ENCODE assay signal across 18 cellular contexts in the genomic region with DNA sequence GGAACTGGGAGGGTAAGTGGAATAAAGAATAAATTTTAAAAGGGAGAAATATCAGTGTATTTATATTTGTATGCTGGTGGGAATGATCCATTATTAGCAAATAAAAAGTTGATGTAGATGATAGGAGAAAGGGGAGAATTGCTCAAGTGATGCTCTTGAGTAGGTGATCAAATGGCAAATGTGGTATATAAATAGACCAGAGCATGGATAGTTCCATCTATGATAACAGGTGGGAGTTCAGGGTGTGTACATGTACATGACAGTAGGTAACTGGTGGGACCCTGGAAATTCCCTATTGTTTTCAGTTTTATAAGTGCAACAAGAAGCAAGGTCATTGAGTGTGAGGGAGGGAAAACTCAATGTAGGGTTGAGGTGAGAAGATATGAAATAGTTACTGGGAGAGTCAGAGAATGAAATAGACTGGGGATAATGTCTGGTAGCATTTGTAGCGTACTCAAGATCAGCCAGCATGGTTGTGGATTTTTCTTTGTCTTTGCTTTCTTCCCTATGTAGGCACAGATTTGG. TPM values are rescaled to one million over a fixed set of nuclear protein-coding genes. Genes with fewer than 3 reads are reported as not detected.
DNase-seq lines count a peak whose midpoint lies in the region; ATAC-seq lines count a peak whose summit lies in the region.
"Had no signal": no experiment of that assay in that cellular context is flagged by ENCODE, and none has a peak within 500 bp of the region (broad histone marks: within the 10 kb centered on the region; RNA-seq: fewer than 3 reads in every experiment).

No MANE protein-coding gene starts in this region.

- H3K9ac ChIP-seq in mesenchymal stem cell (ENCODE audit: low read length), result peak overlapping the region; percentile 40
- H3K9ac ChIP-seq: parathyroid adenoma had no signal

- no peak overlapping the region for H4K91ac ChIP-seq in mesenchymal stem cell (ENCODE audit: low read length)

- no peak overlapping the region for H3K23ac ChIP-seq in mesenchymal stem cell (ENCODE audit: low read length in 2 of 2)

- H2BK12ac ChIP-seq in mesenchymal stem cell (ENCODE audit: low read length in 2 of 2), result no peak overlapping the region

- no peaks in the 10 kb centered on the region for H3K9me3 ChIP-seq in mesenchymal stem cell (ENCODE audit: control insufficient read depth, low read length)
- H3K9me3 ChIP-seq: lower lobe of right lung, transverse colon had no signal

- 96% methylated on average over 1 of the region's 1 CpG for WGBS in mesenchymal stem cell

- no peaks in the 10 kb centered on the region for H3K9me3 Mint-ChIP-seq in activated naive CD4-positive, alpha-beta T cell treated with anti-CD3 and anti-CD28 coated beads, Interleukin-2, amount 50 U/mL, for 24 hours
- no peaks in the 10 kb centered on the region for H3K9me3 Mint-ChIP-seq in activated naive CD4-positive, alpha-beta T cell treated with anti-CD3 and anti-CD28 coated beads, Interleukin-2, amount 10 ng/mL, durations not matched to agents 7 days and 5 days
- peaks cover 3% of the 10 kb centered on the region for H3K9me3 Mint-ChIP-seq in activated T-helper 17 cell treated with anti-CD3 and anti-CD28 coated beads, Interleukin-2, amount 50 U/mL, for 72 hours
- no peaks in the 10 kb centered on the region for H3K9me3 Mint-ChIP-seq in stimulated activated naive CD8-positive, alpha-beta T cell treated with anti-CD3 and anti-CD28 coated beads, Interleukin-15, amount 100 ng/mL, for 72 hours

- no peak overlapping the region for H3K14ac ChIP-seq in mesenchymal stem cell (ENCODE audit: low read length in 2 of 2)

- no peak overlapping the region for H3K4ac ChIP-seq in mesenchymal stem cell (ENCODE audit: low read depth in 1 of 2, low read length in 2 of 2)

- H3K4me1 ChIP-seq in mesenchymal stem cell (ENCODE audit: control insufficient read depth, insufficient read depth, low read depth, low read length), result peaks cover 4% of the 10 kb centered on the region

- H2AFZ ChIP-seq in mesenchymal stem cell (ENCODE audit: low read depth, low read length), result no peak overlapping the region
- H2AFZ ChIP-seq: parathyroid adenoma had no signal

- H3K27ac ChIP-seq in mesenchymal stem cell (ENCODE audit: low read length, poor library complexity, severe bottlenecking), result no peak overlapping the region
- H3K27ac ChIP-seq: lower lobe of right lung, parathyroid adenoma, transverse colon had no signal

- no peaks in the 10 kb centered on the region for H3K27me3 Mint-ChIP-seq in activated naive CD4-positive, alpha-beta T cell treated with anti-CD3 and anti-CD28 coated beads, Interleukin-2, amount 50 U/mL, for 24 hours
- H3K27me3 Mint-ChIP-seq in activated naive CD4-positive, alpha-beta T cell treated with anti-CD3 and anti-CD28 coated beads, Interleukin-2, amount 10 ng/mL, durations not matched to agents 7 days and 5 days, result no peaks in the 10 kb centered on the region
- no peaks in the 10 kb centered on the region for H3K27me3 Mint-ChIP-seq in activated T-helper 17 cell treated with anti-CD3 and anti-CD28 coated beads, Interleukin-2, amount 50 U/mL, for 72 hours
- H3K27me3 Mint-ChIP-seq in stimulated activated naive CD8-positive, alpha-beta T cell treated with anti-CD3 and anti-CD28 coated beads, Interleukin-15, amount 100 ng/mL, for 72 hours, result no peaks in the 10 kb centered on the region

- no peak overlapping the region for H2BK120ac ChIP-seq in mesenchymal stem cell (ENCODE audit: low read depth, low read length)

- DNase-seq in activated naive CD4-positive, alpha-beta T cell treated with anti-CD3 and anti-CD28 coated beads, Interleukin-2, amount 10 ng/mL, durations not matched to agents 7 days and 5 days, result no peak
- no peak for DNase-seq in mesenchymal stem cell
- no peak for DNase-seq in stimulated activated naive CD8-positive, alpha-beta T cell treated with anti-CD3 and anti-CD28 coated beads, Interleukin-15, amount 100 ng/mL, for 72 hours
- DNase-seq in nucleus accumbens (lab: John Stamatoyannopoulos, UW), result no peak
- no peak for DNase-seq in COLO829 (ENCODE audit: low spot score)
- DNase-seq: activated CD8-positive, alpha-beta memory T cell treated with anti-CD3 and anti-CD28 coated beads for 24 hours; AML-193; DMS79 treated with DMSO at 0.1 percent for 48 hours; lower lobe of right lung; NCI-H2081; Right ventricle myocardium superior; stimulated activated CD4-positive, alpha-beta T cell treated with anti-CD3 and anti-CD28 coated beads, Interleukin-15, amount 100 ng/mL, for 24 hours; transverse colon had no signal

- no peak overlapping the region for H2AK5ac ChIP-seq in mesenchymal stem cell (ENCODE audit: low read length, severe bottlenecking)

- peaks cover 13% of the 10 kb centered on the region for H3K36me3 Mint-ChIP-seq in activated naive CD4-positive, alpha-beta T cell treated with anti-CD3 and anti-CD28 coated beads, Interleukin-2, amount 50 U/mL, for 24 hours
- peaks cover 37% of the 10 kb centered on the region for H3K36me3 Mint-ChIP-seq in activated naive CD4-positive, alpha-beta T cell treated with anti-CD3 and anti-CD28 coated beads, Interleukin-2, amount 10 ng/mL, durations not matched to agents 7 days and 5 days
- peaks cover 49% of the 10 kb centered on the region for H3K36me3 Mint-ChIP-seq in activated T-helper 17 cell treated with anti-CD3 and anti-CD28 coated beads, Interleukin-2, amount 50 U/mL, for 72 hours (ENCODE audit: low read depth)

- H3K27ac Mint-ChIP-seq in activated naive CD4-positive, alpha-beta T cell treated with anti-CD3 and anti-CD28 coated beads, Interleukin-2, amount 50 U/mL, for 24 hours, result peak overlapping the region; percentile 78
- no peak overlapping the region for H3K27ac Mint-ChIP-seq in activated naive CD4-positive, alpha-beta T cell treated with anti-CD3 and anti-CD28 coated beads, Interleukin-2, amount 10 ng/mL, durations not matched to agents 7 days and 5 days
- H3K27ac Mint-ChIP-seq in activated T-helper 17 cell treated with anti-CD3 and anti-CD28 coated beads, Interleukin-2, amount 50 U/mL, for 72 hours, result peak overlapping the region; percentile 46
- peak overlapping the region in 1 of 2 donors; percentile 66 for H3K27ac Mint-ChIP-seq in stimulated activated naive CD8-positive, alpha-beta T cell treated with anti-CD3 and anti-CD28 coated beads, Interleukin-15, amount 100 ng/mL, for 72 hours

- H3K27me3 ChIP-seq in mesenchymal stem cell (ENCODE audit: control insufficient read depth in 1 of 2, insufficient read depth in 1 of 2, low read length in 2 of 2), result no peaks in the 10 kb centered on the region
- H3K27me3 ChIP-seq: transverse colon had no signal

- no peak overlapping the region for H3K4me3 ChIP-seq in mesenchymal stem cell (ENCODE audit: insufficient read depth in 1 of 2, low read depth in 1 of 2, low read length in 2 of 2)
- H3K4me3 ChIP-seq: coronary artery, lower lobe of right lung, transverse colon had no signal

- peak overlapping the region; percentile 24 for H3K4me3 Mint-ChIP-seq in activated naive CD4-positive, alpha-beta T cell treated with anti-CD3 and anti-CD28 coated beads, Interleukin-2, amount 50 U/mL, for 24 hours
- H3K4me3 Mint-ChIP-seq in activated naive CD4-positive, alpha-beta T cell treated with anti-CD3 and anti-CD28 coated beads, Interleukin-2, amount 10 ng/mL, durations not matched to agents 7 days and 5 days, result no peak overlapping the region
- H3K4me3 Mint-ChIP-seq in activated T-helper 17 cell treated with anti-CD3 and anti-CD28 coated beads, Interleukin-2, amount 50 U/mL, for 72 hours, result peak overlapping the region; percentile 47
- peak overlapping the region; percentile 22 to 61 for H3K4me3 Mint-ChIP-seq in stimulated activated naive CD8-positive, alpha-beta T cell treated with anti-CD3 and anti-CD28 coated beads, Interleukin-15, amount 100 ng/mL, for 72 hours

- ATAC-seq in activated T-helper 17 cell treated with anti-CD3 and anti-CD28 coated beads, Interleukin-2, amount 50 U/mL, for 72 hours (replicated peaks), result no peak
- ATAC-seq in stimulated activated naive CD8-positive, alpha-beta T cell treated with anti-CD3 and anti-CD28 coated beads, Interleukin-15, amount 100 ng/mL, for 72 hours, result peak; percentile 44
- no peak for ATAC-seq in HG03521 (IDR thresholded peaks at IDR 0.05; ENCODE audit: unreplicated experiment)

- H2BK5ac ChIP-seq in mesenchymal stem cell (ENCODE audit: low read depth, low read length, poor library complexity, severe bottlenecking), result no peak overlapping the region

- H3K4me1 Mint-ChIP-seq in activated naive CD4-positive, alpha-beta T cell treated with anti-CD3 and anti-CD28 coated beads, Interleukin-2, amount 50 U/mL, for 24 hours, result peaks cover 88% of the 10 kb centered on the region
- H3K4me1 Mint-ChIP-seq in activated naive CD4-positive, alpha-beta T cell treated with anti-CD3 and anti-CD28 coated beads, Interleukin-2, amount 10 ng/mL, durations not matched to agents 7 days and 5 days, result peaks cover 29% of the 10 kb centered on the region
- peaks cover 56% of the 10 kb centered on the region for H3K4me1 Mint-ChIP-seq in activated T-helper 17 cell treated with anti-CD3 and anti-CD28 coated beads, Interleukin-2, amount 50 U/mL, for 72 hours
- peaks cover 81% of the 10 kb centered on the region for H3K4me1 Mint-ChIP-seq in stimulated activated naive CD8-positive, alpha-beta T cell treated with anti-CD3 and anti-CD28 coated beads, Interleukin-15, amount 100 ng/mL, for 72 hours

- peaks cover 0 to 6% of the 10 kb centered on the region in 2 experiments for H3K36me3 ChIP-seq in mesenchymal stem cell (ENCODE audit: control insufficient read depth in 1 of 2, insufficient read depth in 2 of 2, low read depth in 1 of 2, low read length in 2 of 2)
- H3K36me3 ChIP-seq: lower lobe of right lung, transverse colon had no signal

- CTCF ChIA-PET in activated naive CD4-positive, alpha-beta T cell treated with anti-CD3 and anti-CD28 coated beads, Interleukin-2, amount 10 ng/mL, durations not matched to agents 7 days and 5 days (lab: Charles Lee), result interaction anchor here (0.6 kb wide), 1 partner anchor 26 kb away, joined by 4 read pairs; no protein-coding TSS in a partner anchor

- H2BK15ac ChIP-seq in mesenchymal stem cell (ENCODE audit: low read depth, poor library complexity, severe bottlenecking), result no peak overlapping the region

- H3K18ac ChIP-seq in mesenchymal stem cell (ENCODE audit: low read depth in 1 of 2, low read length in 2 of 2), result no peak overlapping the region

- H4K8ac ChIP-seq in mesenchymal stem cell (ENCODE audit: low read length), result no peak overlapping the region

- H3K4me2 ChIP-seq in mesenchymal stem cell (ENCODE audit: low read length, poor library complexity, severe bottlenecking), result no peak overlapping the region

- no peaks in the 10 kb centered on the region for H3K79me1 ChIP-seq in mesenchymal stem cell (replicated peaks; ENCODE audit: low read length, poor library complexity, severe bottlenecking)

RNA-seq across cellular contexts. Expression of a gene that starts 31.3 kb away (rescaled TPM):
- 1 to 10 TPM; 8.2 to 9.8 TPM for total RNA-seq in activated T-helper 17 cell treated with anti-CD3 and anti-CD28 coated beads, Interleukin-2, amount 50 U/mL, for 72 hours
- 1.6 TPM for polyA plus RNA-seq in mesenchymal stem cell (2013, experiment 1 of 2)
- polyA plus RNA-seq in mesenchymal stem cell (2013, experiment 2 of 2), result 1.4 TPM

RNA-seq across cellular contexts. Expression of a gene that starts 33.5 kb away (rescaled TPM):
- 10 to 100 TPM; 87.8 to 95.0 TPM for total RNA-seq in activated T-helper 17 cell treated with anti-CD3 and anti-CD28 coated beads, Interleukin-2, amount 50 U/mL, for 72 hours
- polyA plus RNA-seq in mesenchymal stem cell (2013, experiment 1 of 2), result 25.2 TPM
- 26.0 TPM for polyA plus RNA-seq in mesenchymal stem cell (2013, experiment 2 of 2)
